8 cellular contexts compared by ENCODE assay signal in the genomic region with DNA sequence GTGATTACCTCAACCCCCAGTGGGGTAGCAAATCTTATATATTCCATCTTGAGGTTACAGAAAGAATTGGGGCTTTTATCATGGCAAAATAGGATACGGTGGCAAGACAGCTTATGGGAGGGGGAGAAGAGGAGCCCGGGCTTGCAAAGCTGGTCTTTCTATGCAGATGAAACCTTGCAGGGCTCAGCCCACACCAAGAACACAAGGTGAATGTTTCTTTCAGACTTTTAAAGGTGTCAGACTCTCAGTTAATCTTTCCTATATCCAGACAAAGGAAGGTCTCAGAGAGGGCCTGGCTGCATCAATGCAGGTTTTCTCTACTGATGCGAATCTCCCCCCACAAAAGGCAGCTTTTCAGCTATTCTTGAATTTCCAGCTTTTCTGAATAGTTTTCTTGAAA. TPM values are rescaled to one million over a fixed set of nuclear protein-coding genes. Genes with fewer than 3 reads are reported as not detected.
"Had no signal": no experiment of that assay in that cellular context is flagged by ENCODE, and none has a peak within 500 bp of the region (broad histone marks: within the 10 kb centered on the region; RNA-seq: fewer than 3 reads in every experiment).

No MANE protein-coding gene starts in this region.

- H3K36me3 ChIP-seq: HAP-1 had no signal

- ATAC-seq: HCT116, K562 had no signal

- H3K9me3 ChIP-seq: HAP-1 had no signal

- DNase-seq: GM23248, H7, HFFc6, IMR-90 had no signal

- H3K9ac ChIP-seq: GM23248 had no signal

- H3K4me3 ChIP-seq: GM23248, HAP-1, K562 had no signal

- H3K9me3 Mint-ChIP-seq: HFFc6 had no signal

- H3K27ac ChIP-seq: GM23248 had no signal

- H3K27ac Mint-ChIP-seq: HFFc6 had no signal

- H3K4me3 Mint-ChIP-seq: HFFc6 had no signal

- H2AFZ ChIP-seq: GM23248 had no signal

RNA-seq across cellular contexts. Expression of a gene that starts 59.9 kb away (rescaled TPM):
- total RNA-seq: HFFc6, HT-29 had no signal
